23 cellular contexts compared by ENCODE assay signal in the genomic region with DNA sequence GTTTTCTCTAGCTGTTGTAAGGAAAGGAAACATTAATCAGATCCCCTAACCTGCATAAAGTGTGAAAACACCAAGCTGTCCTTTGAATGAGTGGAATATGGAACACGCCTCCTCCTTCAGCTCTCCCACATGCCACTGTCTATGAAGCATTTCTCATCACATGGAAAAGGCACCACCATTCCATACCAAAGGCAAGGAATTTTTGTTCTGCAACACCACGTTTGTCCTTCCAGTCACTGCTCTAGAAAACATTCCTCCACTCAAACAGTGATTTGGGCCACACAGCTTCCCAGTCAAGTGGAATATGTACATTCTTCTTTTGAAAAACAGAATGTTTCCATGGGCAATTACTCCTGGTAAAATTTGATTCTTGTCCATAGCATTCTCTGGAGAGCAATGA.
"Had no signal": no experiment of that assay in that cellular context is flagged by ENCODE, and none has a peak within 500 bp of the region (broad histone marks: within the 10 kb centered on the region; RNA-seq: fewer than 3 reads in every experiment).

No MANE protein-coding gene starts in this region.

- ATAC-seq: activated T-cell treated with anti-CD3 and anti-CD28 coated beads, Interleukin-2, amount 50 U/mL, for 4 hours; body of pancreas; stimulated activated memory B cell treated with anti-CD40 and anti-IgM and Interleukin-4, amounts not matched to agents 10 μg/mL and 1 μg/mL and 100 μg/mL, for 72 hours; WTC11 had no signal

- H3K27ac Mint-ChIP-seq: activated T-helper 2 cell treated with anti-CD3 and anti-CD28 coated beads, Interferon-gamma antibody, Interleukin-2, Interleukin-4, amounts not matched to agents 10 μg/mL and 5 μg/mL and 100 μg/mL, durations not matched to agents 14 hours and 24 hours and 36 hours; stimulated activated memory B cell treated with anti-CD40 and anti-IgM and Interleukin-4, amounts not matched to agents 10 μg/mL and 1 μg/mL and 100 μg/mL, for 72 hours; WTC11 had no signal

- H3K9me3 ChIP-seq: body of pancreas, sigmoid colon, stomach, transverse colon, uterus had no signal

- H3K36me3 Mint-ChIP-seq: stimulated activated memory B cell treated with anti-CD40 and anti-IgM and Interleukin-4, amounts not matched to agents 10 μg/mL and 1 μg/mL and 100 μg/mL, for 72 hours had no signal

- H3K4me3 ChIP-seq: body of pancreas, cardiac muscle cell, sigmoid colon, smooth muscle cell, stomach, transverse colon, uterus had no signal

- DNase-seq: activated CD8-positive, alpha-beta memory T cell treated with anti-CD3 and anti-CD28 coated beads, Interleukin-2, amount 50 U/mL, for 48 hours; activated naive CD4-positive, alpha-beta T cell; activated T-cell treated with anti-CD3 and anti-CD28 coated beads, Interleukin-2, amount 50 U/mL, for 4 hours; anterior cingulate cortex; body of pancreas; effector CD4-positive, alpha-beta T cell; foreskin melanocyte; hippocampal formation; midbrain; occipital lobe; posterior cingulate gyrus; sigmoid colon; stimulated activated CD4-positive, alpha-beta T cell treated with anti-CD3 and anti-CD28 coated beads, Interleukin-15, amount 100 ng/mL, for 24 hours; stomach; T1000; transverse colon; uterus had no signal

- H3K27me3 ChIP-seq: body of pancreas, cardiac muscle cell, sigmoid colon, stomach, transverse colon, uterus had no signal

- H3K4me2 ChIP-seq: smooth muscle cell had no signal

- H3K9me3 Mint-ChIP-seq: activated T-cell treated with anti-CD3 and anti-CD28 coated beads, Interleukin-2, amount 50 U/mL, for 4 hours; activated T-helper 2 cell treated with anti-CD3 and anti-CD28 coated beads, Interferon-gamma antibody, Interleukin-2, Interleukin-4, amounts not matched to agents 10 μg/mL and 5 μg/mL and 100 μg/mL, durations not matched to agents 14 hours and 24 hours and 36 hours; stimulated activated memory B cell treated with anti-CD40 and anti-IgM and Interleukin-4, amounts not matched to agents 10 μg/mL and 1 μg/mL and 100 μg/mL, for 72 hours had no signal

- H3K27me3 Mint-ChIP-seq: stimulated activated memory B cell treated with anti-CD40 and anti-IgM and Interleukin-4, amounts not matched to agents 10 μg/mL and 1 μg/mL and 100 μg/mL, for 72 hours had no signal

- H3K4me3 Mint-ChIP-seq: activated T-cell treated with anti-CD3 and anti-CD28 coated beads, Interleukin-2, amount 50 U/mL, for 4 hours; neural crest cell; stimulated activated memory B cell treated with anti-CD40 and anti-IgM and Interleukin-4, amounts not matched to agents 10 μg/mL and 1 μg/mL and 100 μg/mL, for 72 hours; WTC11 had no signal

- H3K27ac ChIP-seq: body of pancreas, cardiac muscle cell, sigmoid colon, stomach, transverse colon, uterus had no signal

- H3K4me1 ChIP-seq: uterus had no signal

- H3K36me3 ChIP-seq: cardiac muscle cell, sigmoid colon, stomach, transverse colon, uterus had no signal
